ENCODE assay signal across 1 cellular context in genomic region chr22:37126882-37127281, GRCh38.
TF ChIP-seq lines count a peak whose summit lies in the region.

No MANE protein-coding gene starts in this region.

TF ChIP-seq in HCT116, 20 proteins besides CTCF, POLR2A, EP300 and RAD21 (continued from another document):
- no peak for TF ChIP-seq YY1 (IDR thresholded peaks at IDR 0.05; ENCODE audit: extremely low read depth, insufficient replicate concordance, low read depth, low read length)
- no peak for TF ChIP-seq EZH2 (IDR thresholded peaks at IDR 0.05)
- no peak for TF ChIP-seq REST (IDR thresholded peaks at IDR 0.05; ENCODE audit: low read depth)
- no peak for TF ChIP-seq ELF1 (IDR thresholded peaks at IDR 0.05; ENCODE audit: borderline replicate concordance, low read depth)
- TF ChIP-seq JUND (IDR thresholded peaks at IDR 0.05): no peak
- TF ChIP-seq POLR2AphosphoS5 (IDR thresholded peaks at IDR 0.05; ENCODE audit: low read depth, low read length): no peak
- TF ChIP-seq ZFX (IDR thresholded peaks at IDR 0.05): no peak
- TF ChIP-seq ZNF274 (IDR thresholded peaks at IDR 0.05; ENCODE audit: low read depth, low read length): no peak
